ENCODE assay signal across 1 cellular context in genomic region chr5:159099049-159099760, GRCh38.
TF ChIP-seq lines count a peak whose summit lies in the region.

No MANE protein-coding gene starts in this region.

TF ChIP-seq in HEK293, 187 proteins besides CTCF, POLR2A, EP300 and RAD21 (continued from another document):
- TF ChIP-seq, protein P1, sequence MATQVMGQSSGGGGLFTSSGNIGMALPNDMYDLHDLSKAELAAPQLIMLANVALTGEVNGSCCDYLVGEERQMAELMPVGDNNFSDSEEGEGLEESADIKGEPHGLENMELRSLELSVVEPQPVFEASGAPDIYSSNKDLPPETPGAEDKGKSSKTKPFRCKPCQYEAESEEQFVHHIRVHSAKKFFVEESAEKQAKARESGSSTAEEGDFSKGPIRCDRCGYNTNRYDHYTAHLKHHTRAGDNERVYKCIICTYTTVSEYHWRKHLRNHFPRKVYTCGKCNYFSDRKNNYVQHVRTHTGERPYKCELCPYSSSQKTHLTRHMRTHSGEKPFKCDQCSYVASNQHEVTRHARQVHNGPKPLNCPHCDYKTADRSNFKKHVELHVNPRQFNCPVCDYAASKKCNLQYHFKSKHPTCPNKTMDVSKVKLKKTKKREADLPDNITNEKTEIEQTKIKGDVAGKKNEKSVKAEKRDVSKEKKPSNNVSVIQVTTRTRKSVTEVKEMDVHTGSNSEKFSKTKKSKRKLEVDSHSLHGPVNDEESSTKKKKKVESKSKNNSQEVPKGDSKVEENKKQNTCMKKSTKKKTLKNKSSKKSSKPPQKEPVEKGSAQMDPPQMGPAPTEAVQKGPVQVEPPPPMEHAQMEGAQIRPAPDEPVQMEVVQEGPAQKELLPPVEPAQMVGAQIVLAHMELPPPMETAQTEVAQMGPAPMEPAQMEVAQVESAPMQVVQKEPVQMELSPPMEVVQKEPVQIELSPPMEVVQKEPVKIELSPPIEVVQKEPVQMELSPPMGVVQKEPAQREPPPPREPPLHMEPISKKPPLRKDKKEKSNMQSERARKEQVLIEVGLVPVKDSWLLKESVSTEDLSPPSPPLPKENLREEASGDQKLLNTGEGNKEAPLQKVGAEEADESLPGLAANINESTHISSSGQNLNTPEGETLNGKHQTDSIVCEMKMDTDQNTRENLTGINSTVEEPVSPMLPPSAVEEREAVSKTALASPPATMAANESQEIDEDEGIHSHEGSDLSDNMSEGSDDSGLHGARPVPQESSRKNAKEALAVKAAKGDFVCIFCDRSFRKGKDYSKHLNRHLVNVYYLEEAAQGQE (tag by site-specific recombination; IDR thresholded peaks at IDR 0.05) = peak; percentile 61
- TF ChIP-seq ZBTB48 (tag by site-specific recombination; IDR thresholded peaks at IDR 0.05) = no peak
- peak; percentile 41 for TF ChIP-seq ZNF335 (tag by site-specific recombination; conservative IDR thresholded peaks at IDR 0.05)
- no peak for TF ChIP-seq ZNF585B (tag by site-specific recombination; IDR thresholded peaks at IDR 0.05)
- no peak for TF ChIP-seq ZNF510 (tag by site-specific recombination; IDR thresholded peaks at IDR 0.05; ENCODE audit: insufficient replicate concordance)
- TF ChIP-seq INSM2 (tag by site-specific recombination; IDR thresholded peaks at IDR 0.05) = 0 out of 2 replicates have a peak, but pooled peaks have one; percentile 6
- peak; percentile 97 for TF ChIP-seq ZNF660 (tag by site-specific recombination; IDR thresholded peaks at IDR 0.05)
- no peak for TF ChIP-seq ZNF266 (tag by site-specific recombination; IDR thresholded peaks at IDR 0.05; ENCODE audit: low read depth)
- peak; percentile 59; the same call in 1 of the 2 replicates for TF ChIP-seq ZNF596 (tag by site-specific recombination; IDR thresholded peaks at IDR 0.05)
- 0 out of 2 replicates have a peak, but pooled peaks have one; percentile 39 for TF ChIP-seq ZNF184 (tag by site-specific recombination; IDR thresholded peaks at IDR 0.05)
- TF ChIP-seq GLI2 (tag by site-specific recombination; IDR thresholded peaks at IDR 0.05; ENCODE audit: borderline replicate concordance, low read depth) = no peak
- peak; percentile 68; the same call in 1 of the 2 replicates for TF ChIP-seq ZNF561 (tag by site-specific recombination; IDR thresholded peaks at IDR 0.05; ENCODE audit: borderline replicate concordance)
- peak; percentile 6; the same call in 1 of the 2 replicates for TF ChIP-seq ZEB2 (tag by site-specific recombination; IDR thresholded peaks at IDR 0.05)
- no peak for TF ChIP-seq ZNF324 (tag by site-specific recombination; IDR thresholded peaks at IDR 0.05)
- TF ChIP-seq IKZF3 (tag by site-specific recombination; IDR thresholded peaks at IDR 0.05) = peak; percentile 82
- TF ChIP-seq ZNF433 (tag by site-specific recombination; IDR thresholded peaks at IDR 0.05; ENCODE audit: low read depth) = no peak
- peak; percentile 52 for TF ChIP-seq ZBTB26 (tag by site-specific recombination; optimal IDR thresholded peaks at IDR 0.05)
- TF ChIP-seq ZNF76 (tag by site-specific recombination; IDR thresholded peaks at IDR 0.05; ENCODE audit: borderline replicate concordance, low read depth) = 0 out of 2 replicates have a peak, but pooled peaks have one; percentile 0
- no peak for TF ChIP-seq ZNF664 (tag by site-specific recombination; IDR thresholded peaks at IDR 0.05)
- TF ChIP-seq ZNF37A (tag by site-specific recombination; IDR thresholded peaks at IDR 0.05) = peak; percentile 78
- TF ChIP-seq ZBTB20 (tag by site-specific recombination; IDR thresholded peaks at IDR 0.05) = peak; percentile 60
- TF ChIP-seq ZXDB (tag by site-specific recombination; IDR thresholded peaks at IDR 0.05) = peak; percentile 30; the same call in 1 of the 2 replicates
- no peak for TF ChIP-seq ZBTB1 (tag by site-specific recombination; IDR thresholded peaks at IDR 0.05)
- TF ChIP-seq ZNF639 (tag by site-specific recombination; IDR thresholded peaks at IDR 0.05) = no peak
- 0 out of 2 replicates have a peak, but pooled peaks have one; percentile 1 for TF ChIP-seq FEZF1 (tag by site-specific recombination; IDR thresholded peaks at IDR 0.05)
TF ChIP-seq in HEK293: peak in this region for 23.
